In the genomic region with DNA sequence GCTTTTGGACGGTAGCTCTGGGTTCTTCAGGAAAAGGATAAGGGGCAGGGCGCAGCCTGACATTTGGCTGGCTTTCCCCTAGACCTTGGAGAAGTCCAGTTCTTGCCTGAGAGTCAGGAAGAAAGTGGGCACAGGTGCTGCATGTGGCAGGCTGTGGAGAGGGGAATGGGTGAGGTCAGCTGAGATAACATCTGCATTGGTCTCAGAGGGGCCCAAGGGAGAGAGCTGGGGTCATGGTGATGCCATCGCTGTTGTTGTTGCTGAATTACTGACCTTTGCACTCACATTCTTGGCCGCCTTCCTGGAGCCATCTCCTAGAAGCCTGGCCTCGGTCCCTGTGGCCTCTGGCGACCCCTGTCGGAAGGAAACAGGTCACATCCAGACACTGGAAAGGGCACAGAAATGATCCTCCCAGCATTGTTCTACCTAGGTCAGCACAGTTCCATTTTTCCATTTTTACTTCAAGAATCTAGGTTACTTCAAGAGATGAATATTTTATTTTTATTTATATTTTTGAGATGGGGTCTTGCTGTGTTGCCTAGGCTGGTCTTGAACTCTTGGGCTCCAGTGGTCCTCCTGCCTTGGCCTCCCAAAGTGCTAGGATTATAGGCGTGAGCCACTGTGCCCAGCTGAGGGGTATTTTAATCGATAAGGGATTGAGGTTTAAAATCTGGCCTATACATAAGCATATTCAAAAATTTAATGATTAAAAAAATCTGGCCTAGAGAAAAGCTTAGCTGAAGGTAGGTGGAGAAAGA, we compare ENCODE assay signal across 1 cellular context.
TF ChIP-seq lines count a peak whose summit lies in the region.

No MANE protein-coding gene starts in this region.

TF ChIP-seq in HepG2, 621 proteins besides CTCF, POLR2A, EP300 and RAD21 (continued from another document and continues in another):
- TF ChIP-seq, protein P1, sequence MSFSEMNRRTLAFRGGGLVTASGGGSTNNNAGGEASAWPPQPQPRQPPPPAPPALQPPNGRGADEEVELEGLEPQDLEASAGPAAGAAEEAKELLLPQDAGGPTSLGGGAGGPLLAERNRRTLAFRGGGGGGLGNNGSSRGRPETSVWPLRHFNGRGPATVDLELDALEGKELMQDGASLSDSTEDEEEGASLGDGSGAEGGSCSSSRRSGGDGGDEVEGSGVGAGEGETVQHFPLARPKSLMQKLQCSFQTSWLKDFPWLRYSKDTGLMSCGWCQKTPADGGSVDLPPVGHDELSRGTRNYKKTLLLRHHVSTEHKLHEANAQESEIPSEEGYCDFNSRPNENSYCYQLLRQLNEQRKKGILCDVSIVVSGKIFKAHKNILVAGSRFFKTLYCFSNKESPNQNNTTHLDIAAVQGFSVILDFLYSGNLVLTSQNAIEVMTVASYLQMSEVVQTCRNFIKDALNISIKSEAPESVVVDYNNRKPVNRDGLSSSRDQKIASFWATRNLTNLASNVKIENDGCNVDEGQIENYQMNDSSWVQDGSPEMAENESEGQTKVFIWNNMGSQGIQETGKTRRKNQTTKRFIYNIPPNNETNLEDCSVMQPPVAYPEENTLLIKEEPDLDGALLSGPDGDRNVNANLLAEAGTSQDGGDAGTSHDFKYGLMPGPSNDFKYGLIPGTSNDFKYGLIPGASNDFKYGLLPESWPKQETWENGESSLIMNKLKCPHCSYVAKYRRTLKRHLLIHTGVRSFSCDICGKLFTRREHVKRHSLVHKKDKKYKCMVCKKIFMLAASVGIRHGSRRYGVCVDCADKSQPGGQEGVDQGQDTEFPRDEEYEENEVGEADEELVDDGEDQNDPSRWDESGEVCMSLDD (CRISPR knock-in tag; IDR thresholded peaks at IDR 0.05; ENCODE audit: borderline replicate concordance) = no peak; the same call in 1 of the 2 replicates
- peak; percentile 63 for TF ChIP-seq ZMYM4 (CRISPR knock-in tag; IDR thresholded peaks at IDR 0.05)
- peak; percentile 23; the same call in 1 of the 2 replicates for TF ChIP-seq ARNT2 (CRISPR knock-in tag; IDR thresholded peaks at IDR 0.05; ENCODE audit: low read depth)
- peak in 1 of 2 experiments; percentile 73; a peak in 1 of 4 replicates for TF ChIP-seq KLF16 (CRISPR knock-in tag; IDR thresholded peaks at IDR 0.05)
- TF ChIP-seq, protein P2, sequence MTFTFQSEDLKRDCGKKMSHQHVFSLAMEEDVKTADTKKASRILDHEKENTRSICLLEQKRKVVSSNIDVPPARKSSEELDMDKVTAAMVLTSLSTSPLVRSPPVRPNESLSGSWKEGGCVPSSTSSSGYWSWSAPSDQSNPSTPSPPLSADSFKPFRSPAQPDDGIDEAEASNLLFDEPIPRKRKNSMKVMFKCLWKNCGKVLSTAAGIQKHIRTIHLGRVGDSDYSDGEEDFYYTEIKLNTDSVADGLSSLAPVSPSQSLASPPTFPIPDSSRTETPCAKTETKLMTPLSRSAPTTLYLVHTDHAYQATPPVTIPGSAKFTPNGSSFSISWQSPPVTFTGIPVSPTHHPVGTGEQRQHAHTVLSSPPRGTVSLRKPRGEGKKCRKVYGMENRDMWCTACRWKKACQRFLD (CRISPR knock-in tag; IDR thresholded peaks at IDR 0.05; ENCODE audit: borderline replicate concordance) = no peak
- peak; percentile 88 for TF ChIP-seq NR2F6 (IDR thresholded peaks at IDR 0.05)
- TF ChIP-seq NR2F6 (CRISPR knock-in tag; IDR thresholded peaks at IDR 0.05) = peak; percentile 96
- TF ChIP-seq, protein P3, sequence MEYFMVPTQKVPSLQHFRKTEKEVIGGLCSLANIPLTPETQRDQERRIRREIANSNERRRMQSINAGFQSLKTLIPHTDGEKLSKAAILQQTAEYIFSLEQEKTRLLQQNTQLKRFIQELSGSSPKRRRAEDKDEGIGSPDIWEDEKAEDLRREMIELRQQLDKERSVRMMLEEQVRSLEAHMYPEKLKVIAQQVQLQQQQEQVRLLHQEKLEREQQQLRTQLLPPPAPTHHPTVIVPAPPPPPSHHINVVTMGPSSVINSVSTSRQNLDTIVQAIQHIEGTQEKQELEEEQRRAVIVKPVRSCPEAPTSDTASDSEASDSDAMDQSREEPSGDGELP (IDR thresholded peaks at IDR 0.05; ENCODE audit: borderline replicate concordance, low read depth) = peak; percentile 86; the same call in 1 of the 2 replicates
- TF ChIP-seq, protein P4, sequence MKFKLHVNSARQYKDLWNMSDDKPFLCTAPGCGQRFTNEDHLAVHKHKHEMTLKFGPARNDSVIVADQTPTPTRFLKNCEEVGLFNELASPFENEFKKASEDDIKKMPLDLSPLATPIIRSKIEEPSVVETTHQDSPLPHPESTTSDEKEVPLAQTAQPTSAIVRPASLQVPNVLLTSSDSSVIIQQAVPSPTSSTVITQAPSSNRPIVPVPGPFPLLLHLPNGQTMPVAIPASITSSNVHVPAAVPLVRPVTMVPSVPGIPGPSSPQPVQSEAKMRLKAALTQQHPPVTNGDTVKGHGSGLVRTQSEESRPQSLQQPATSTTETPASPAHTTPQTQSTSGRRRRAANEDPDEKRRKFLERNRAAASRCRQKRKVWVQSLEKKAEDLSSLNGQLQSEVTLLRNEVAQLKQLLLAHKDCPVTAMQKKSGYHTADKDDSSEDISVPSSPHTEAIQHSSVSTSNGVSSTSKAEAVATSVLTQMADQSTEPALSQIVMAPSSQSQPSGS (CRISPR knock-in tag; IDR thresholded peaks at IDR 0.05) = peak; percentile 74
- peak; percentile 58; the same call in 1 of the 2 replicates for TF ChIP-seq ZNF598 (CRISPR knock-in tag; IDR thresholded peaks at IDR 0.05; ENCODE audit: borderline replicate concordance)
- TF ChIP-seq TBX2 (CRISPR knock-in tag; IDR thresholded peaks at IDR 0.05; ENCODE audit: borderline replicate concordance) = peak; percentile 43; the same call in 1 of the 2 replicates
- TF ChIP-seq, protein P5, sequence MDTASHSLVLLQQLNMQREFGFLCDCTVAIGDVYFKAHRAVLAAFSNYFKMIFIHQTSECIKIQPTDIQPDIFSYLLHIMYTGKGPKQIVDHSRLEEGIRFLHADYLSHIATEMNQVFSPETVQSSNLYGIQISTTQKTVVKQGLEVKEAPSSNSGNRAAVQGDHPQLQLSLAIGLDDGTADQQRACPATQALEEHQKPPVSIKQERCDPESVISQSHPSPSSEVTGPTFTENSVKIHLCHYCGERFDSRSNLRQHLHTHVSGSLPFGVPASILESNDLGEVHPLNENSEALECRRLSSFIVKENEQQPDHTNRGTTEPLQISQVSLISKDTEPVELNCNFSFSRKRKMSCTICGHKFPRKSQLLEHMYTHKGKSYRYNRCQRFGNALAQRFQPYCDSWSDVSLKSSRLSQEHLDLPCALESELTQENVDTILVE (CRISPR knock-in tag; IDR thresholded peaks at IDR 0.05) = peak; percentile 80
- 0 out of 2 replicates have a peak, but pooled peaks have one; percentile 26 for TF ChIP-seq ZSCAN22 (CRISPR knock-in tag; IDR thresholded peaks at IDR 0.05)
- no peak for TF ChIP-seq ZNF564 (CRISPR knock-in tag; IDR thresholded peaks at IDR 0.05)
- 0 out of 2 replicates have a peak, but pooled peaks have one; percentile 31 for TF ChIP-seq SPEN (CRISPR knock-in tag; IDR thresholded peaks at IDR 0.05; ENCODE audit: low read depth)
- TF ChIP-seq FOXA1 (IDR thresholded peaks at IDR 0.05) = no peak
- TF ChIP-seq FOXA1 (CRISPR knock-in tag; IDR thresholded peaks at IDR 0.05) = peak; percentile 61
- peak; percentile 57; the same call in 1 of the 2 replicates for TF ChIP-seq ZNF33B (CRISPR knock-in tag; IDR thresholded peaks at IDR 0.05)
- TF ChIP-seq, protein P6, sequence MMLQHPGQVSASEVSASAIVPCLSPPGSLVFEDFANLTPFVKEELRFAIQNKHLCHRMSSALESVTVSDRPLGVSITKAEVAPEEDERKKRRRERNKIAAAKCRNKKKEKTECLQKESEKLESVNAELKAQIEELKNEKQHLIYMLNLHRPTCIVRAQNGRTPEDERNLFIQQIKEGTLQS (CRISPR knock-in tag; IDR thresholded peaks at IDR 0.05) = peak; percentile 87
- peak; percentile 85 for TF ChIP-seq HDAC2 (CRISPR knock-in tag; IDR thresholded peaks at IDR 0.05)
- TF ChIP-seq FOSL2 (CRISPR knock-in tag; IDR thresholded peaks at IDR 0.05) = peak; percentile 76
- TF ChIP-seq, protein P7, sequence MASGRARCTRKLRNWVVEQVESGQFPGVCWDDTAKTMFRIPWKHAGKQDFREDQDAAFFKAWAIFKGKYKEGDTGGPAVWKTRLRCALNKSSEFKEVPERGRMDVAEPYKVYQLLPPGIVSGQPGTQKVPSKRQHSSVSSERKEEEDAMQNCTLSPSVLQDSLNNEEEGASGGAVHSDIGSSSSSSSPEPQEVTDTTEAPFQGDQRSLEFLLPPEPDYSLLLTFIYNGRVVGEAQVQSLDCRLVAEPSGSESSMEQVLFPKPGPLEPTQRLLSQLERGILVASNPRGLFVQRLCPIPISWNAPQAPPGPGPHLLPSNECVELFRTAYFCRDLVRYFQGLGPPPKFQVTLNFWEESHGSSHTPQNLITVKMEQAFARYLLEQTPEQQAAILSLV (CRISPR knock-in tag; IDR thresholded peaks at IDR 0.05; ENCODE audit: borderline replicate concordance) = no peak
- TF ChIP-seq HMG20A (CRISPR knock-in tag; IDR thresholded peaks at IDR 0.05; ENCODE audit: borderline replicate concordance) = peak; percentile 76; the same call in 1 of the 2 replicates
- TF ChIP-seq ZNF761 (CRISPR knock-in tag; conservative IDR thresholded peaks at IDR 0.05) = no peak
- peak; percentile 42; the same call in 1 of the 2 replicates for TF ChIP-seq ERF (CRISPR knock-in tag; IDR thresholded peaks at IDR 0.05)
- peak; percentile 84; the same call in 1 of the 2 replicates for TF ChIP-seq JUN (CRISPR knock-in tag; IDR thresholded peaks at IDR 0.05)
- TF ChIP-seq, protein P8, sequence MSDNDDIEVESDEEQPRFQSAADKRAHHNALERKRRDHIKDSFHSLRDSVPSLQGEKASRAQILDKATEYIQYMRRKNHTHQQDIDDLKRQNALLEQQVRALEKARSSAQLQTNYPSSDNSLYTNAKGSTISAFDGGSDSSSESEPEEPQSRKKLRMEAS (IDR thresholded peaks at IDR 0.05) = peak; percentile 59
- TF ChIP-seq, protein P9, sequence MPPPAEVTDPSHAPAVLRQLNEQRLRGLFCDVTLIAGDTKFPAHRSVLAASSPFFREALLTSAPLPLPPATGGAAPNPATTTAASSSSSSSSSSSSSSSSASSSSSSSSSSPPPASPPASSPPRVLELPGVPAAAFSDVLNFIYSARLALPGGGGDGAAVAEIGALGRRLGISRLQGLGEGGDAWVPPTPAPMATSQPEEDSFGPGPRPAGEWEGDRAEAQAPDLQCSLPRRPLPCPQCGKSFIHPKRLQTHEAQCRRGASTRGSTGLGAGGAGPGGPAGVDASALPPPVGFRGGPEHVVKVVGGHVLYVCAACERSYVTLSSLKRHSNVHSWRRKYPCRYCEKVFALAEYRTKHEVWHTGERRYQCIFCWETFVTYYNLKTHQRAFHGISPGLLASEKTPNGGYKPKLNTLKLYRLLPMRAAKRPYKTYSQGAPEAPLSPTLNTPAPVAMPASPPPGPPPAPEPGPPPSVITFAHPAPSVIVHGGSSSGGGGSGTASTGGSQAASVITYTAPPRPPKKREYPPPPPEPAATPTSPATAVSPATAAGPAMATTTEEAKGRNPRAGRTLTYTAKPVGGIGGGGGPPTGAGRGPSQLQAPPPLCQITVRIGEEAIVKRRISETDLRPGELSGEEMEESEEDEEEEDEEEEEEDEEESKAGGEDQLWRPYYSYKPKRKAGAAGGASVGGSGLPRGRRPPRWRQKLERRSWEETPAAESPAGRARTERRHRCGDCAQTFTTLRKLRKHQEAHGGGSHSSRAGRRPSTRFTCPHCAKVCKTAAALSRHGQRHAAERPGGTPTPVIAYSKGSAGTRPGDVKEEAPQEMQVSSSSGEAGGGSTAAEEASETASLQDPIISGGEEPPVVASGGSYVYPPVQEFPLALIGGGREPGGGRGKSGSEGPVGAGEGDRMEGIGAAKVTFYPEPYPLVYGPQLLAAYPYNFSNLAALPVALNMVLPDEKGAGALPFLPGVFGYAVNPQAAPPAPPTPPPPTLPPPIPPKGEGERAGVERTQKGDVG (CRISPR knock-in tag; IDR thresholded peaks at IDR 0.05; ENCODE audit: borderline replicate concordance) = no peak
- TF ChIP-seq NFIC (IDR thresholded peaks at IDR 0.05; ENCODE audit: low read length) = no peak
- TF ChIP-seq ZBTB21 (CRISPR knock-in tag; IDR thresholded peaks at IDR 0.05) = 0 out of 2 replicates have a peak, but pooled peaks have one; percentile 12
- TF ChIP-seq ZMYM3 (CRISPR knock-in tag; IDR thresholded peaks at IDR 0.05) = peak; percentile 19; the same call in 1 of the 2 replicates
- no peak for TF ChIP-seq PRMT3 (CRISPR knock-in tag; IDR thresholded peaks at IDR 0.05; ENCODE audit: borderline replicate concordance, low read depth)
- TF ChIP-seq, protein P10, sequence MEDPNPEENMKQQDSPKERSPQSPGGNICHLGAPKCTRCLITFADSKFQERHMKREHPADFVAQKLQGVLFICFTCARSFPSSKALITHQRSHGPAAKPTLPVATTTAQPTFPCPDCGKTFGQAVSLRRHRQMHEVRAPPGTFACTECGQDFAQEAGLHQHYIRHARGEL (CRISPR knock-in tag; IDR thresholded peaks at IDR 0.05) = no peak
- 0 out of 2 replicates have a peak, but pooled peaks have one; percentile 20 for TF ChIP-seq ZBTB38 (CRISPR knock-in tag; IDR thresholded peaks at IDR 0.05)
- TF ChIP-seq, protein P11, sequence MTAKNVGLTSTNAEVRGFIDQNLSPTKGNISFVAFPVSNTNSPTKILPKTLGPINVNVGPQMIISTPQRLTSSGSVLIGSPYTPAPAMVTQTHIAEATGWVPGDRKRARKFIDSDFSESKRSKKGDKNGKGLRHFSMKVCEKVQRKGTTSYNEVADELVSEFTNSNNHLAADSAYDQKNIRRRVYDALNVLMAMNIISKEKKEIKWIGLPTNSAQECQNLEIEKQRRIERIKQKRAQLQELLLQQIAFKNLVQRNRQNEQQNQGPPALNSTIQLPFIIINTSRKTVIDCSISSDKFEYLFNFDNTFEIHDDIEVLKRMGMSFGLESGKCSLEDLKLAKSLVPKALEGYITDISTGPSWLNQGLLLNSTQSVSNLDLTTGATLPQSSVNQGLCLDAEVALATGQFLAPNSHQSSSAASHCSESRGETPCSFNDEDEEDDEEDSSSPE (CRISPR knock-in tag; IDR thresholded peaks at IDR 0.05) = 0 out of 2 replicates have a peak, but pooled peaks have one; percentile 6
- TF ChIP-seq ZFP36L2 (CRISPR knock-in tag; IDR thresholded peaks at IDR 0.05) = no peak
- TF ChIP-seq ZNF709 (CRISPR knock-in tag; IDR thresholded peaks at IDR 0.05) = 0 out of 2 replicates have a peak, but pooled peaks have one; percentile 28
- TF ChIP-seq, protein P12, sequence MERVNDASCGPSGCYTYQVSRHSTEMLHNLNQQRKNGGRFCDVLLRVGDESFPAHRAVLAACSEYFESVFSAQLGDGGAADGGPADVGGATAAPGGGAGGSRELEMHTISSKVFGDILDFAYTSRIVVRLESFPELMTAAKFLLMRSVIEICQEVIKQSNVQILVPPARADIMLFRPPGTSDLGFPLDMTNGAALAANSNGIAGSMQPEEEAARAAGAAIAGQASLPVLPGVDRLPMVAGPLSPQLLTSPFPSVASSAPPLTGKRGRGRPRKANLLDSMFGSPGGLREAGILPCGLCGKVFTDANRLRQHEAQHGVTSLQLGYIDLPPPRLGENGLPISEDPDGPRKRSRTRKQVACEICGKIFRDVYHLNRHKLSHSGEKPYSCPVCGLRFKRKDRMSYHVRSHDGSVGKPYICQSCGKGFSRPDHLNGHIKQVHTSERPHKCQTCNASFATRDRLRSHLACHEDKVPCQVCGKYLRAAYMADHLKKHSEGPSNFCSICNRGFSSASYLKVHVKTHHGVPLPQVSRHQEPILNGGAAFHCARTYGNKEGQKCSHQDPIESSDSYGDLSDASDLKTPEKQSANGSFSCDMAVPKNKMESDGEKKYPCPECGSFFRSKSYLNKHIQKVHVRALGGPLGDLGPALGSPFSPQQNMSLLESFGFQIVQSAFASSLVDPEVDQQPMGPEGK (CRISPR knock-in tag; IDR thresholded peaks at IDR 0.05) = peak; percentile 62
- peak; percentile 71; the same call in 1 of the 2 replicates for TF ChIP-seq ZNF644 (CRISPR knock-in tag; IDR thresholded peaks at IDR 0.05; ENCODE audit: low read depth)
- TF ChIP-seq HNRNPUL1 (IDR thresholded peaks at IDR 0.05; ENCODE audit: low read depth, low read length) = no peak
- peak; percentile 98 for TF ChIP-seq RXRA (CRISPR knock-in tag; IDR thresholded peaks at IDR 0.05)
- TF ChIP-seq BHLHE40 (IDR thresholded peaks at IDR 0.05; ENCODE audit: low read length) = peak; percentile 51
- peak; percentile 93 for TF ChIP-seq RXRB (CRISPR knock-in tag; IDR thresholded peaks at IDR 0.05; ENCODE audit: borderline replicate concordance)
- TF ChIP-seq FOXJ3 (CRISPR knock-in tag; IDR thresholded peaks at IDR 0.05; ENCODE audit: borderline replicate concordance) = peak; percentile 58; the same call in 1 of the 2 replicates
